19 cellular contexts compared by ENCODE assay signal in genomic region chr9:86730165-86730928, GRCh38.
A peak's percentile ranks its signal among the peaks of the same experiment; 100 is the strongest.
DNase-seq lines count a peak whose midpoint lies in the region; ATAC-seq and TF ChIP-seq lines count a peak whose summit lies in the region.
"Had no signal": no experiment of that assay in that cellular context is flagged by ENCODE, and none has a peak within 500 bp of the region (broad histone marks: within the 10 kb centered on the region; RNA-seq: fewer than 3 reads in every experiment).

No MANE protein-coding gene starts in this region.

- CTCF ChIA-PET in RWPE1 (lab: Yijun Ruan, JAX): no interaction called here

- H3K27me3 ChIP-seq in fibroblast of lung (ENCODE audit: control insufficient read depth, insufficient read depth, low read length): no peaks in the 10 kb centered on the region
- no peaks in the 10 kb centered on the region for H3K27me3 ChIP-seq in neural cell (ENCODE audit: insufficient read depth, low read depth, low read length)
- H3K27me3 ChIP-seq: BLaER1 treated with 17β-estradiol and CSF1 and Interleukin-3, amounts not matched to agents 10 nM and 100 nM; Peyer's patch had no signal

- H3K4me3 ChIP-seq in fibroblast of lung (replicated peaks in 1 of 4; ENCODE audit: control extremely low read depth in 1 of 4, insufficient read depth in 1 of 4, low read depth in 3 of 4, low read length in 4 of 4) (no peak overlapping the region), neural cell (ENCODE audit: low read length) (no peak overlapping the region)
- H3K4me3 ChIP-seq: BLaER1 treated with 17β-estradiol and CSF1 and Interleukin-3, amounts not matched to agents 10 nM and 100 nM; Peyer's patch; SK-N-MC had no signal

- H3K9ac ChIP-seq in fibroblast of lung (ENCODE audit: insufficient read depth, low read length) (no peak overlapping the region), neural cell (ENCODE audit: low read length) (peak overlapping the region; percentile 18)
- H3K9ac ChIP-seq: BLaER1 treated with 17β-estradiol and CSF1 and Interleukin-3, amounts not matched to agents 10 nM and 100 nM had no signal

- ATAC-seq in GM18517 (IDR thresholded peaks at IDR 0.05; ENCODE audit: unreplicated experiment): no peak
- ATAC-seq: CD8-positive, alpha-beta T cell; Right ventricle myocardium inferior had no signal

- H3K4me2 ChIP-seq in fibroblast of lung (ENCODE audit: extremely low read depth, insufficient read depth, low read length) (no peak overlapping the region), neural cell (ENCODE audit: low read length) (peak overlapping the region; percentile 9)
- H3K4me2 ChIP-seq: BLaER1 treated with 17β-estradiol and CSF1 and Interleukin-3, amounts not matched to agents 10 nM and 100 nM had no signal

- no peaks in the 10 kb centered on the region for H3K36me3 ChIP-seq in fibroblast of lung (ENCODE audit: control insufficient read depth, insufficient read depth, low read length)
- H3K36me3 ChIP-seq in neural cell (ENCODE audit: insufficient read depth, low read length): no peaks in the 10 kb centered on the region
- H3K36me3 ChIP-seq: BLaER1 treated with 17β-estradiol and CSF1 and Interleukin-3, amounts not matched to agents 10 nM and 100 nM; Peyer's patch had no signal

- H3F3A ChIP-seq in neural cell (ENCODE audit: insufficient read depth, low read length, poor library complexity, severe bottlenecking): no peaks in the 10 kb centered on the region

- peak; percentile 32 for TF ChIP-seq RAD21 in neural cell (conservative IDR thresholded peaks at IDR 0.05)

- peaks cover 18% of the 10 kb centered on the region for H3K4me1 ChIP-seq in fibroblast of lung (ENCODE audit: control insufficient read depth, extremely low read depth, insufficient read depth, low read length)
- H3K4me1 ChIP-seq: BLaER1 treated with 17β-estradiol and CSF1 and Interleukin-3, amounts not matched to agents 10 nM and 100 nM; Peyer's patch had no signal

- H3K9me3 ChIP-seq in fibroblast of lung (ENCODE audit: control insufficient read depth, insufficient read depth, low read depth, low read length) (no peaks in the 10 kb centered on the region), neural cell (ENCODE audit: low read length) (no peaks in the 10 kb centered on the region)
- H3K9me3 ChIP-seq: Peyer's patch had no signal

- no peak overlapping the region for H2AFZ ChIP-seq in fibroblast of lung (ENCODE audit: low read length)
- H2AFZ ChIP-seq in neural cell (ENCODE audit: low read depth, low read length): no peak overlapping the region

- POLR2A ChIA-PET in RWPE1 (lab: Yijun Ruan, JAX; ENCODE audit: low non-redundant PET): no interaction called here

- no peaks in the 10 kb centered on the region for H3K9me2 ChIP-seq in neural cell (ENCODE audit: insufficient read depth, low read length)

- TF ChIP-seq CTCF in RWPE1 (conservative IDR thresholded peaks at IDR 0.05; ENCODE audit: low read depth) (no peak), fibroblast of lung (conservative IDR thresholded peaks at IDR 0.05 in 1 of 2, IDR thresholded peaks at IDR 0.05 in 1 of 2; ENCODE audit: low read depth in 1 of 2, low read length in 2 of 2) (no peak), neural cell (IDR thresholded peaks at IDR 0.05; ENCODE audit: poor library complexity, severe bottlenecking) (peak; percentile 30)

- H4K20me1 ChIP-seq in fibroblast of lung (ENCODE audit: control insufficient read depth, extremely low read depth, insufficient read depth, low read length): no peaks in the 10 kb centered on the region
- no peaks in the 10 kb centered on the region for H4K20me1 ChIP-seq in neural cell (ENCODE audit: insufficient read depth)
- H4K20me1 ChIP-seq: BLaER1 treated with 17β-estradiol and CSF1 and Interleukin-3, amounts not matched to agents 10 nM and 100 nM had no signal

- H3K79me2 ChIP-seq in fibroblast of lung (ENCODE audit: control insufficient read depth, insufficient read depth, low read length): no peaks in the 10 kb centered on the region
- no peaks in the 10 kb centered on the region for H3K79me2 ChIP-seq in neural cell (replicated peaks; ENCODE audit: insufficient read depth, low read length)

- DNase-seq in Daoy (ENCODE audit: low read depth): peak; percentile 11
- DNase-seq in RWPE1 (ENCODE audit: low spot score): no peak
- DNase-seq in fibroblast of lung (ENCODE audit: low read depth in 2 of 2): peak; percentile 35 to 39
- DNase-seq in NCI-H1694 treated with DMSO at 0.1 percent for 48 hours (lab: John Stamatoyannopoulos, UW): no peak
- DNase-seq in cortex of kidney (lab: John Stamatoyannopoulos, UW): no peak
- DNase-seq: CD8-positive, alpha-beta T cell; DMS53; Kasumi-1; MM.1S; NCI-H1092; NCI-H1436 treated with DMSO at 0.1 percent for 48 hours; NCI-H2081; Peyer's patch had no signal

- H3K27ac ChIP-seq in RWPE1 (0 out of 2 replicates have a peak overlapping the region, but pooled peaks have one; percentile 16), fibroblast of lung (ENCODE audit: insufficient read depth, low read length) (no peak overlapping the region), neural cell (ENCODE audit: low read length) (peak overlapping the region; percentile 50)
- H3K27ac ChIP-seq: BLaER1 treated with 17β-estradiol and CSF1 and Interleukin-3, amounts not matched to agents 10 nM and 100 nM; HL-60; Peyer's patch; SK-N-MC had no signal

- peak; percentile 80 for TF ChIP-seq EP300 in neural cell (conservative IDR thresholded peaks at IDR 0.05; ENCODE audit: poor library complexity, severe bottlenecking)

TF ChIP-seq in neural cell, 6 proteins besides CTCF, POLR2A, EP300 and RAD21:
- TF ChIP-seq SMC3 (conservative IDR thresholded peaks at IDR 0.05; ENCODE audit: poor library complexity): peak; percentile 31
- TF ChIP-seq EZH2 (IDR thresholded peaks at IDR 0.05; ENCODE audit: borderline replicate concordance, insufficient read depth, low read length, poor library complexity, severe bottlenecking): no peak
- peak; percentile 69 for TF ChIP-seq POLR2AphosphoS5 (IDR thresholded peaks at IDR 0.05)

Comparison
In these comparisons a context has a peak if more than half of its experiments do, and no peak if none do; other contexts are left out.
1. DNase-seq: peak in Daoy (single experiment) and fibroblast of lung (2 of 2); none in RWPE1 (single experiment), NCI-H1694 treated with DMSO at 0.1 percent for 48 hours (single experiment) and cortex of kidney (single experiment).